In genomic region chr7:69598487-69599148, GRCh38 we compare ENCODE assay signal across 8 cellular contexts. TPM values are rescaled to one million over a fixed set of nuclear protein-coding genes. Genes with fewer than 3 reads are reported as not detected.
A peak's percentile ranks its signal among the peaks of the same experiment; 100 is the strongest.
DNase-seq lines count a peak whose midpoint lies in the region; ATAC-seq and TF ChIP-seq lines count a peak whose summit lies in the region.

No MANE protein-coding gene starts in this region.

- H3K36me3 ChIP-seq in HUES64 (ENCODE audit: insufficient read depth, low read length) (no peaks in the 10 kb centered on the region), gastroesophageal sphincter (no peaks in the 10 kb centered on the region), trophoblast cell (ENCODE audit: control insufficient read depth in 1 of 2, insufficient read depth in 2 of 2, low read length in 2 of 2) (no peaks in the 10 kb centered on the region)

- H2AK5ac ChIP-seq in trophoblast cell (ENCODE audit: low read length), result no peak overlapping the region

- CTCF ChIA-PET in activated B cell treated with CpG ODN at 0.5 μM for 24 hours (lab: Charles Lee), result no interaction called here

- H3K4ac ChIP-seq in trophoblast cell (ENCODE audit: low read depth, low read length), result no peak overlapping the region

- peak overlapping the region; percentile 87 for H2BK12ac ChIP-seq in trophoblast cell (ENCODE audit: low read length)

- no peak for TF ChIP-seq EP300 in gastroesophageal sphincter (IDR thresholded peaks at IDR 0.05)

- peak overlapping the region; percentile 94 for H2BK120ac ChIP-seq in trophoblast cell (ENCODE audit: insufficient read depth, low read length, poor library complexity)

- H3K4me3 Mint-ChIP-seq in activated B cell treated with CpG ODN at 0.5 μM for 24 hours, result peak overlapping the region; percentile 93

- H2BK5ac ChIP-seq in trophoblast cell (ENCODE audit: low read depth, low read length, poor library complexity), result peak overlapping the region; percentile 73

- H3K4me1 ChIP-seq in HUES64 (ENCODE audit: insufficient read depth, low read length) (peaks cover 9% of the 10 kb centered on the region), gastroesophageal sphincter (peaks cover 0 to 54% (median 9%) of the 10 kb centered on the region in 3 donors), trophoblast cell (ENCODE audit: control insufficient read depth in 1 of 2, insufficient read depth in 2 of 2, low read length in 2 of 2) (peaks cover 4 to 6% of the 10 kb centered on the region in 2 experiments)

- peak; percentile 31 to 45 for TF ChIP-seq POLR2A in gastroesophageal sphincter (IDR thresholded peaks at IDR 0.05)

- H3K4me2 ChIP-seq in trophoblast cell (ENCODE audit: low read length), result peak overlapping the region; percentile 82

- peak overlapping the region; percentile 75 for H4K12ac ChIP-seq in trophoblast cell (ENCODE audit: low read depth, low read length)

- H2AFZ ChIP-seq in trophoblast cell (ENCODE audit: insufficient read depth, low read length, poor library complexity), result peak overlapping the region; percentile 94

- DNase-seq in EH (ENCODE audit: low read depth) (peak; percentile 20), activated B cell treated with CpG ODN at 0.5 μM for 24 hours (no peak), trophoblast cell (no peak), NCI-H226 (no peak)

- H3K27me3 Mint-ChIP-seq in activated B cell treated with CpG ODN at 0.5 μM for 24 hours, result no peaks in the 10 kb centered on the region

- TF ChIP-seq CTCF in activated B cell treated with CpG ODN at 0.5 μM for 24 hours (IDR thresholded peaks at IDR 0.05) (no peak), gastroesophageal sphincter (IDR thresholded peaks at IDR 0.05) (no peak)

- peaks cover 16% of the 10 kb centered on the region for H3K79me1 ChIP-seq in trophoblast cell (ENCODE audit: low read length)

- H3K27me3 ChIP-seq in HUES64 (ENCODE audit: insufficient read depth, low read length), result peaks cover 81% of the 10 kb centered on the region
- no peaks in the 10 kb centered on the region for H3K27me3 ChIP-seq in gastroesophageal sphincter
- peaks cover 27% of the 10 kb centered on the region for H3K27me3 ChIP-seq in trophoblast cell (ENCODE audit: insufficient read depth, low read length)

- peak overlapping the region; percentile 36; the same call in 1 of the 2 replicates for H3K27ac ChIP-seq in HUES64 (ENCODE audit: low read depth, low read length)
- peak overlapping the region; percentile 5 to 94 (median 88) for H3K27ac ChIP-seq in gastroesophageal sphincter
- H3K27ac ChIP-seq in trophoblast cell (ENCODE audit: low read depth, low read length), result peak overlapping the region; percentile 77

- intact Hi-C loops in activated B cell treated with CpG ODN at 0.5 μM for 24 hours (cut with micrococcal nuclease), result loop anchor here (1.0 to 10.0 kb wide), 7 partner anchors 66 to 1096 kb away; no protein-coding TSS in a partner anchor

- H4K91ac ChIP-seq in trophoblast cell (ENCODE audit: low read depth, low read length), result peak overlapping the region; percentile 89

- H3K18ac ChIP-seq in trophoblast cell (ENCODE audit: low read length), result peak overlapping the region; percentile 98

- peak overlapping the region; percentile 87 for H4K8ac ChIP-seq in trophoblast cell (ENCODE audit: low read depth, low read length)

- H3K79me2 ChIP-seq in trophoblast cell (ENCODE audit: control insufficient read depth, insufficient read depth, low read length, poor library complexity), result peaks cover 9% of the 10 kb centered on the region

- POLR2A ChIA-PET in activated B cell treated with CpG ODN at 0.5 μM for 24 hours (lab: Charles Lee), result interaction anchor here (1.0 to 1.4 kb wide), 3 partner anchors 99 to 406 kb away, joined by 4 to 5 read pairs (median 5); no protein-coding TSS in a partner anchor

- under 1% methylated on average over 53 of the region's 55 CpGs for WGBS in HUES64
- 1% methylated on average over 9 to 20 of the region's 55 CpGs for WGBS in gastroesophageal sphincter (ENCODE audit: low coverage in 1 of 2), 2 donors
- no CpG with 5 or more reads among the region's 55 CpGs for WGBS in trophoblast cell (ENCODE audit: extremely low coverage, insufficient coverage, insufficient read length)

- peak overlapping the region; percentile 83 for H3K27ac Mint-ChIP-seq in activated B cell treated with CpG ODN at 0.5 μM for 24 hours

- H3K4me3 ChIP-seq in HUES64 (ENCODE audit: low read length) (peak overlapping the region; percentile 85), gastroesophageal sphincter (peak overlapping the region; percentile 87 to 94), trophoblast cell (ENCODE audit: low read depth, low read length) (peak overlapping the region; percentile 92)

- H3K9me3 ChIP-seq in HUES64 (ENCODE audit: insufficient read depth, low read depth, low read length), result no peaks in the 10 kb centered on the region
- H3K9me3 ChIP-seq in gastroesophageal sphincter, result no peaks in the 10 kb centered on the region
- no peaks in the 10 kb centered on the region for H3K9me3 ChIP-seq in trophoblast cell (ENCODE audit: insufficient read depth, low read depth, low read length)

- peaks cover 4% of the 10 kb centered on the region for H3K36me3 Mint-ChIP-seq in activated B cell treated with CpG ODN at 0.5 μM for 24 hours (ENCODE audit: low read depth)

- H3K14ac ChIP-seq in trophoblast cell (ENCODE audit: low read length), result peak overlapping the region; percentile 98

- no peaks in the 10 kb centered on the region for H3K9me3 Mint-ChIP-seq in activated B cell treated with CpG ODN at 0.5 μM for 24 hours

- peak overlapping the region; percentile 41 for H3K9ac ChIP-seq in HUES64 (ENCODE audit: low read depth, low read length)
- peak overlapping the region; percentile 1 for H3K9ac ChIP-seq in trophoblast cell (ENCODE audit: low read length)

- H3K23ac ChIP-seq in trophoblast cell (ENCODE audit: low read length), result no peak overlapping the region

- ATAC-seq in activated B cell treated with CpG ODN at 0.5 μM for 24 hours (ENCODE audit: low read depth), result no peak
- peak; percentile 7 for ATAC-seq in gastroesophageal sphincter
- ATAC-seq in GM21526 (IDR thresholded peaks at IDR 0.05; ENCODE audit: low FRiP score, unreplicated experiment), result no peak
- no peak for ATAC-seq in GM21737 (IDR thresholded peaks at IDR 0.05; ENCODE audit: unreplicated experiment)

- peaks cover 16% of the 10 kb centered on the region for H3K4me1 Mint-ChIP-seq in activated B cell treated with CpG ODN at 0.5 μM for 24 hours

RNA-seq across cellular contexts. Expression of gene AUTS2, which starts 0.3 kb away (rescaled TPM):
- polyA plus RNA-seq in HUES64 (2013, experiment 1 of 2), result 60.9 TPM
- polyA plus RNA-seq in HUES64 (2013, experiment 2 of 2), result 56.4 TPM
- 13.0 and 15.9 TPM in 2 replicates for total RNA-seq in activated B cell treated with CpG ODN at 0.5 μM for 24 hours
- total RNA-seq in gastroesophageal sphincter, result 10 to 100 TPM; 12.2 to 48.7 (median 44.1) TPM
- polyA plus RNA-seq in trophoblast cell (2013), result 17.4 and 19.1 TPM in 2 replicates

Comparison
In these comparisons a context has a peak if more than half of its experiments do, and no peak if none do; other contexts are left out.
1. H3K27ac ChIP-seq: peak in every context shown above with its lines; median percentile 88 in gastroesophageal sphincter; 77 in trophoblast cell; 36 in HUES64.